ENCODE assay signal across 15 cellular contexts in the genomic region with DNA sequence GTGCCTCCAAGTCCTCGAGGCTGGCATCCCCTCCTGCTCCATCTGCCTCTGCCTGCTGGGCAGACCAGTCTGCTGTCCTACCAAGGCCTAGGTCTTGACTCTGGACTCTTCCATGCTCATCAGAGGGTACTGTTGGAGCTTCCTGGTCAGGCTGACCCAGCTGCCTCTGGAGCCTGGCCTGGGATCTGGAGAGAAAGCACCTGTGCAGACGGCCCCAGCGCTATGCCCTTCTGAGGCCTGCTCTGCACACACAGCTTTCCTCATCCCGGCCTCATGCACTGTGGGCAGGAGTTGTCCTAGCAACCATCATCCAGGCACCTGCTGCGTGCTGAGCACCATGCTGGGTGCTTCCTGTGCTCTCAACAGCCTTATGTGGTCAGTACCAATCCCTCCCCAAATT.
DNase-seq lines count a peak whose midpoint lies in the region; ATAC-seq and TF ChIP-seq lines count a peak whose summit lies in the region.
"Had no signal": no experiment of that assay in that cellular context is flagged by ENCODE, and none has a peak within 500 bp of the region (broad histone marks: within the 10 kb centered on the region; RNA-seq: fewer than 3 reads in every experiment).

No MANE protein-coding gene starts in this region.

- ATAC-seq in Right ventricle myocardium inferior (no peak), left cardiac atrium (no peak), psoas muscle (no peak), HG03135 (IDR thresholded peaks at IDR 0.05; ENCODE audit: unreplicated experiment) (no peak)
- ATAC-seq: CD8-positive, alpha-beta T cell had no signal

- no peaks in the 10 kb centered on the region for H3K36me3 ChIP-seq in HEK293 (ENCODE audit: control insufficient read depth in 2 of 2, insufficient read depth in 1 of 2, low read length in 2 of 2)
- H3K36me3 ChIP-seq in psoas muscle (ENCODE audit: insufficient read depth in 1 of 2, low read depth in 1 of 2) = no peaks in the 10 kb centered on the region

- peaks cover 0 to 16% (median 0%) of the 10 kb centered on the region in 3 donors for H3K27me3 ChIP-seq in psoas muscle (ENCODE audit: insufficient read depth in 3 of 3, low read length in 2 of 3)

- POLR2A ChIA-PET in HEK293 (lab: Yijun Ruan, JAX) = no interaction called here

- TF ChIP-seq CTCF in HEK293 (tag by site-specific recombination; IDR thresholded peaks at IDR 0.05) = no peak
- no peak for TF ChIP-seq CTCF in psoas muscle (IDR thresholded peaks at IDR 0.05)

- no peak overlapping the region for H3K4me3 ChIP-seq in HEK293 (ENCODE audit: low read depth, low read length)
- no peak overlapping the region for H3K4me3 ChIP-seq in psoas muscle
- H3K4me3 ChIP-seq: PC-9 had no signal

- DNase-seq in Right ventricle myocardium inferior (ENCODE audit: missing footprints) (peak; percentile 43), left cardiac atrium (no peak), NCI-H69 (lab: John Stamatoyannopoulos, UW) (peak; percentile 70), psoas muscle (peak; percentile 3 to 27), retina (no peak), NCI-H1048 (lab: John Stamatoyannopoulos, UW) (no peak)
- DNase-seq: CD8-positive, alpha-beta T cell; H9; NCI-H1105; NCI-H2029 treated with DMSO at 0.1 percent for 48 hours; NCI-H226; NCI-H526 treated with DMSO at 0.1 percent for 48 hours; PC-9 had no signal

- H3K4me1 ChIP-seq in HEK293 (ENCODE audit: control insufficient read depth, insufficient read depth, low read length) (no peaks in the 10 kb centered on the region), psoas muscle (no peaks in the 10 kb centered on the region)

- CTCF ChIA-PET in HEK293 (lab: Yijun Ruan, JAX) = interaction anchor here (1.1 kb wide), 1 partner anchor 77 kb away, joined by 5 read pairs; no protein-coding TSS in a partner anchor

- no peaks in the 10 kb centered on the region for H3K9me3 ChIP-seq in HEK293 (ENCODE audit: control insufficient read depth, insufficient read depth, low read depth, low read length)
- H3K9me3 ChIP-seq in psoas muscle = peaks cover 8% of the 10 kb centered on the region

- WGBS in psoas muscle, 3 donors = 83 to 89% (median 87%) methylated on average over 5 of the region's 5 CpGs

- no peak overlapping the region for H3K27ac ChIP-seq in HEK293 (ENCODE audit: extremely low read depth, low read depth, low read length)
- no peak overlapping the region for H3K27ac ChIP-seq in psoas muscle
- H3K27ac ChIP-seq: PC-9 had no signal

- intact Hi-C loops in Right ventricle myocardium inferior (cut with DNase I) (loop anchor here (5.0 kb wide), 1 partner anchor 68 kb away; no protein-coding TSS in a partner anchor), left cardiac atrium (cut with DNase I) (no loop called here), psoas muscle (cut with DNase I) (no loop called here)

TF ChIP-seq in HEK293, 187 proteins besides CTCF, POLR2A, EP300 and RAD21:
- no peak for TF ChIP-seq ZNF792 (tag by site-specific recombination; IDR thresholded peaks at IDR 0.05)
- TF ChIP-seq ZIC2 (tag by site-specific recombination; IDR thresholded peaks at IDR 0.05) = peak; percentile 40; the same call in 1 of the 2 replicates
- TF ChIP-seq, protein P1, sequence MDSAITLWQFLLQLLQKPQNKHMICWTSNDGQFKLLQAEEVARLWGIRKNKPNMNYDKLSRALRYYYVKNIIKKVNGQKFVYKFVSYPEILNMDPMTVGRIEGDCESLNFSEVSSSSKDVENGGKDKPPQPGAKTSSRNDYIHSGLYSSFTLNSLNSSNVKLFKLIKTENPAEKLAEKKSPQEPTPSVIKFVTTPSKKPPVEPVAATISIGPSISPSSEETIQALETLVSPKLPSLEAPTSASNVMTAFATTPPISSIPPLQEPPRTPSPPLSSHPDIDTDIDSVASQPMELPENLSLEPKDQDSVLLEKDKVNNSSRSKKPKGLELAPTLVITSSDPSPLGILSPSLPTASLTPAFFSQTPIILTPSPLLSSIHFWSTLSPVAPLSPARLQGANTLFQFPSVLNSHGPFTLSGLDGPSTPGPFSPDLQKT (IDR thresholded peaks at IDR 0.05; ENCODE audit: borderline replicate concordance, low read depth, low read length) = no peak
TF ChIP-seq in HEK293: peak in this region for 1.

Comparison
In these comparisons a context has a peak if more than half of its experiments do, and no peak if none do; other contexts are left out.
1. DNase-seq: peak in Right ventricle myocardium inferior (single experiment), NCI-H69 (single experiment) and psoas muscle (2 of 2); none in left cardiac atrium (single experiment), retina (single experiment) and NCI-H1048 (single experiment).